20 cellular contexts compared by ENCODE assay signal in the genomic region with DNA sequence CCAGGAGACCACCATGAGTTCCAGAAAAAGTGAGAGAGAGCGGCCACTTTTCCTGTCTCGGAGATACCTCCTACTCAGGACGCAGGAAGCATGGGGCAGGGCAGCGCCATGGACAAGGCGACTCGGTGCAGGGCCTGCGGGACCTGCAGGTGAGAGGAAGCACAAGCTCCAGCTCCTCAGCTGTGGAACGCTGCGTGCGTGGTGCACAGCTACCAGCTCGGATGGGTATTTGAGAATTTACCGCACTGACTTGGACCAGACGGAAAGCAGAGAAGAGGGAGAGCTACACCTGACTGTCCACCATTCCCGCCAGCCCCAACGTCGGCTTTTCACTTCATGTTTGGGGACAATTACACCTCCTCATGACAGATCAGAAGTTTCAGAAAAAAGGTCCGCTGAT. TPM values are rescaled to one million over a fixed set of nuclear protein-coding genes. Genes with fewer than 3 reads are reported as not detected.
DNase-seq lines count a peak whose midpoint lies in the region; ATAC-seq and TF ChIP-seq lines count a peak whose summit lies in the region.
"Had no signal": no experiment of that assay in that cellular context is flagged by ENCODE, and none has a peak within 500 bp of the region (broad histone marks: within the 10 kb centered on the region; RNA-seq: fewer than 3 reads in every experiment).

No MANE protein-coding gene starts in this region.

- no peaks in the 10 kb centered on the region for H3K27me3 Mint-ChIP-seq in activated T-cell treated with anti-CD3 and anti-CD28 coated beads, Interleukin-2, amount 50 U/mL, for 24 hours
- H3K27me3 Mint-ChIP-seq in WTC11 (ENCODE audit: low read depth): no peaks in the 10 kb centered on the region
- H3K27me3 Mint-ChIP-seq: IgD-negative memory B cell had no signal

- H3K36me3 Mint-ChIP-seq in activated T-cell treated with anti-CD3 and anti-CD28 coated beads, Interleukin-2, amount 50 U/mL, for 24 hours (ENCODE audit: low read depth): peaks cover 55% of the 10 kb centered on the region
- H3K36me3 Mint-ChIP-seq in WTC11: peaks cover 19% of the 10 kb centered on the region

- peak; percentile 9 for DNase-seq in activated T-cell treated with anti-CD3 and anti-CD28 coated beads, Interleukin-2, amount 50 U/mL, for 24 hours
- no peak for DNase-seq in activated T-cell treated with anti-CD3 and anti-CD28 coated beads for 4 hours
- DNase-seq in WTC11 (ENCODE audit: low spot score): no peak
- DNase-seq in mesenteric fat pad (ENCODE audit: low spot score): peak; percentile 60
- peak; percentile 54 for DNase-seq in upper lobe of right lung
- DNase-seq in NCI-H1694 treated with DMSO at 0.1 percent for 48 hours (lab: John Stamatoyannopoulos, UW): no peak
- DNase-seq: Caco-2; CD8-positive, alpha-beta T cell; NCI-H1048; NCI-H1417 treated with DMSO at 0.1 percent for 48 hours; NCI-H187; NCI-H524; NCI-H774; PC-3; SK-N-SH had no signal

- POLR2A ChIA-PET in WTC11 (lab: Charles Lee): interaction anchor here (0.7 kb wide), 1 partner anchor 109 kb away, joined by 3 read pairs; no protein-coding TSS in a partner anchor

- no peaks in the 10 kb centered on the region for H3K9me3 ChIP-seq in upper lobe of right lung
- H3K9me3 ChIP-seq: Caco-2, SK-N-SH had no signal

- intact Hi-C loops in upper lobe of right lung (cut with DNase I): no loop called here

- H3K27ac ChIP-seq in upper lobe of right lung: no peak overlapping the region
- H3K27ac ChIP-seq: C4-2B, HL-60, KMS-11 had no signal

- TF ChIP-seq CTCF in WTC11 (IDR thresholded peaks at IDR 0.05): no peak
- no peak for TF ChIP-seq CTCF in upper lobe of right lung (IDR thresholded peaks at IDR 0.05)

- H3K9me3 Mint-ChIP-seq in activated T-cell treated with anti-CD3 and anti-CD28 coated beads, Interleukin-2, amount 50 U/mL, for 24 hours: no peaks in the 10 kb centered on the region
- no peaks in the 10 kb centered on the region for H3K9me3 Mint-ChIP-seq in WTC11
- H3K9me3 Mint-ChIP-seq: CD8-positive, alpha-beta T cell; IgD-negative memory B cell had no signal

- H3K36me3 ChIP-seq in upper lobe of right lung: peaks cover 32% of the 10 kb centered on the region

- no peak overlapping the region for H3K27ac Mint-ChIP-seq in activated T-cell treated with anti-CD3 and anti-CD28 coated beads, Interleukin-2, amount 50 U/mL, for 24 hours
- peak overlapping the region; percentile 84 for H3K27ac Mint-ChIP-seq in WTC11
- H3K27ac Mint-ChIP-seq: CD8-positive, alpha-beta T cell; IgD-negative memory B cell had no signal

- CTCF ChIA-PET in WTC11 (lab: Charles Lee): no interaction called here

- ATAC-seq in WTC11 (no peak), upper lobe of right lung (no peak), HG03095 (IDR thresholded peaks at IDR 0.05; ENCODE audit: unreplicated experiment) (no peak)
- ATAC-seq: CD8-positive, alpha-beta T cell; PC-3 had no signal

- H3K4me3 Mint-ChIP-seq in activated T-cell treated with anti-CD3 and anti-CD28 coated beads, Interleukin-2, amount 50 U/mL, for 24 hours: no peak overlapping the region
- no peak overlapping the region for H3K4me3 Mint-ChIP-seq in WTC11
- H3K4me3 Mint-ChIP-seq: CD8-positive, alpha-beta T cell; IgD-negative memory B cell had no signal

- no peaks in the 10 kb centered on the region for H3K27me3 ChIP-seq in upper lobe of right lung

- H3K4me3 ChIP-seq in upper lobe of right lung: no peak overlapping the region

- peaks cover 11% of the 10 kb centered on the region for H3K4me1 Mint-ChIP-seq in activated T-cell treated with anti-CD3 and anti-CD28 coated beads, Interleukin-2, amount 50 U/mL, for 24 hours (ENCODE audit: low read depth)
- H3K4me1 Mint-ChIP-seq in WTC11: no peaks in the 10 kb centered on the region

- H3K4me1 ChIP-seq in upper lobe of right lung: no peaks in the 10 kb centered on the region
- H3K4me1 ChIP-seq: Caco-2 had no signal

TF ChIP-seq in WTC11, 78 proteins besides CTCF, POLR2A, EP300 and RAD21:
- TF ChIP-seq, protein P1, sequence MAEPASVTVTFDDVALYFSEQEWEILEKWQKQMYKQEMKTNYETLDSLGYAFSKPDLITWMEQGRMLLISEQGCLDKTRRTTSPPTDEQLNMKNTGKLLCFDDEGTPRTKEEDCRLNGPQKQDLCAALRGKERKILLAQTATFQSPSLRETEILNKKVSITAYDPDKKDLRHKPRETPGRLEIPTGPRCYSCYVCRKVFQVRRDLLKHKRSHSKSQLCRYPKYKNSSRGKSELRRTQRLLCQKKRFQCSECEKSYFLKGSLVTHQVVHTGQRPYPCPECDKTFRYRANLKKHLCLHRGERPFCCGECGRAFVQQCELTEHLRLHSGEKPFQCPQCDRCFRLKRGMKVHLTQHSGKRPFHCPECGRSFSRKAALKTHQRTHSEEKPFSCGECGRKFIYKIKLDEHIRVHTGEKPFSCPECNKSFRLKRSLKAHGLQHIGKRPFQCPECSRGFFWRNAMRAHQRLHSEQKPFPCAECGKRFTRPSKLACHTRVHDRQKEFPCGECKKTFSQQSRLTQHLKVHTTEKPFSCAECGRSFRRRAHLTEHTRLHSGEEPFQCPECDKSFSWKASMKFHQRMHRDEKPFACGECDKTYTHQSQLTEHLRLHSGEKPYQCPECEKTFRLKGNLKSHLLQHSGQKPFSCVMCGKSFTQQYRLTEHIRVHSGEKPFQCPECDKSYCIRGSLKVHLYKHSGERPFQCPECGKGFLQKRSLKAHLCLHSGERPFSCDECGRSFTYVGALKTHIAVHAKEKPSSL (CRISPR knock-in tag; conservative IDR thresholded peaks at IDR 0.05): no peak
- TF ChIP-seq ZBTB21 (CRISPR knock-in tag; IDR thresholded peaks at IDR 0.05; ENCODE audit: borderline replicate concordance) (no peak), EMX1 (CRISPR knock-in tag; IDR thresholded peaks at IDR 0.05) (no peak), TP53 (CRISPR knock-in tag; IDR thresholded peaks at IDR 0.05) (no peak), PRRX2 (CRISPR knock-in tag; IDR thresholded peaks at IDR 0.05) (no peak), RORB (CRISPR knock-in tag; IDR thresholded peaks at IDR 0.05) (no peak)
- TF ChIP-seq, protein P2, sequence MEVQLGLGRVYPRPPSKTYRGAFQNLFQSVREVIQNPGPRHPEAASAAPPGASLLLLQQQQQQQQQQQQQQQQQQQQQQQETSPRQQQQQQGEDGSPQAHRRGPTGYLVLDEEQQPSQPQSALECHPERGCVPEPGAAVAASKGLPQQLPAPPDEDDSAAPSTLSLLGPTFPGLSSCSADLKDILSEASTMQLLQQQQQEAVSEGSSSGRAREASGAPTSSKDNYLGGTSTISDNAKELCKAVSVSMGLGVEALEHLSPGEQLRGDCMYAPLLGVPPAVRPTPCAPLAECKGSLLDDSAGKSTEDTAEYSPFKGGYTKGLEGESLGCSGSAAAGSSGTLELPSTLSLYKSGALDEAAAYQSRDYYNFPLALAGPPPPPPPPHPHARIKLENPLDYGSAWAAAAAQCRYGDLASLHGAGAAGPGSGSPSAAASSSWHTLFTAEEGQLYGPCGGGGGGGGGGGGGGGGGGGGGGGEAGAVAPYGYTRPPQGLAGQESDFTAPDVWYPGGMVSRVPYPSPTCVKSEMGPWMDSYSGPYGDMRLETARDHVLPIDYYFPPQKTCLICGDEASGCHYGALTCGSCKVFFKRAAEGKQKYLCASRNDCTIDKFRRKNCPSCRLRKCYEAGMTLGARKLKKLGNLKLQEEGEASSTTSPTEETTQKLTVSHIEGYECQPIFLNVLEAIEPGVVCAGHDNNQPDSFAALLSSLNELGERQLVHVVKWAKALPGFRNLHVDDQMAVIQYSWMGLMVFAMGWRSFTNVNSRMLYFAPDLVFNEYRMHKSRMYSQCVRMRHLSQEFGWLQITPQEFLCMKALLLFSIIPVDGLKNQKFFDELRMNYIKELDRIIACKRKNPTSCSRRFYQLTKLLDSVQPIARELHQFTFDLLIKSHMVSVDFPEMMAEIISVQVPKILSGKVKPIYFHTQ (CRISPR knock-in tag; IDR thresholded peaks at IDR 0.05): no peak
TF ChIP-seq in WTC11: peak in this region for 0.

RNA-seq across cellular contexts. Expression of a gene that starts 8.2 kb away (rescaled TPM):
- total RNA-seq in WTC11 (2021) (47.8 to 54.7 TPM (median 52.0 TPM) in 3 replicates), mesenteric fat pad (45.5 TPM), upper lobe of right lung (51.7 TPM)

RNA-seq across cellular contexts. Expression of a gene that starts 39.8 kb away (rescaled TPM):
- 51.3 to 51.6 TPM (median 51.6 TPM) in 3 replicates for total RNA-seq in WTC11 (2021)
- 27.7 TPM for total RNA-seq in mesenteric fat pad
- 49.8 TPM for total RNA-seq in upper lobe of right lung

RNA-seq across cellular contexts. Expression of a gene that starts 45.9 kb away (rescaled TPM):
- 106 to 124 TPM (median 119 TPM) in 3 replicates for total RNA-seq in WTC11 (2021)
- 165 TPM for total RNA-seq in mesenteric fat pad
- 99.2 TPM for total RNA-seq in upper lobe of right lung

Comparison
In these comparisons a context has a peak if more than half of its experiments do, and no peak if none do; other contexts are left out.
1. DNase-seq: peak in activated T-cell treated with anti-CD3 and anti-CD28 coated beads, Interleukin-2, amount 50 U/mL, for 24 hours (single experiment), mesenteric fat pad (single experiment) and upper lobe of right lung (single experiment); none in activated T-cell treated with anti-CD3 and anti-CD28 coated beads for 4 hours (single experiment), WTC11 (single experiment) and NCI-H1694 treated with DMSO at 0.1 percent for 48 hours (single experiment).